2 cellular contexts compared by ENCODE assay signal in the genomic region with DNA sequence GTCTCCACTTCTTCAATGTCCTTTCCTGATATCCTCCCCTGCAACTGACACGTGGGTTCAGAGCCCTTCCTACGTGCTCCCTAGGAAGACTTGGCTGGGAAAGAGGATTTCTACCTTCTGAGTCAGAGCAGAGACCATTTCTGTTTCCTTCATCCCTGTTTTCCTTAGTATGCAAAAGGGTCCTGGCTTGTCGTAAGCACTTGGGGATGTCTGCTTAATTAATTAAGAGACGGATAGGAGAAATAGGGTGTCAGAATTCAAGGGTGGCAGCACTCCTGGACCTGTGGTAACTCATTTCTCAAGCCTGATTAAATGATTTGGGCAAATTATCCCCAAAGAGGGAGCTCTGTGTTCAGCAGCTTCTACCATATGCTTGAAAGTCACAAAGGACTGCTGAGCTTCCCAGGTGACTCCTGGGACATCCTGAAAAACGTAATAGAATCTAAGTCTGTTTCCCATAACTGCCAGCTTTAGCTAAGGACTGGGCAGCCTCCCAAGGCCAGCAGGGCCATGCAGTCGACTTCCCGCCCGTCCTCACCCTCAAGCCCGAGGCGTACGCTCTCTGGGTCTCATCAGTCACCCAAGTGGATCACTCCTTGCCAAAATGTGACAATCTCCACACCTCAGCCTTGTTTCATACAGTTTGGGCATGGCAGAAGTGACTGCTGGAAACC.
TF ChIP-seq lines count a peak whose summit lies in the region.

No MANE protein-coding gene starts in this region.

TF ChIP-seq in A549, 52 proteins besides CTCF, POLR2A, EP300 and RAD21 (continued from another document):
- TF ChIP-seq MAZ (IDR thresholded peaks at IDR 0.05; ENCODE audit: borderline replicate concordance, low read depth, low read length) (no peak), TFCP2L1 (CRISPR knock-in tag; IDR thresholded peaks at IDR 0.05) (no peak), MAFK (IDR thresholded peaks at IDR 0.05; ENCODE audit: partially characterized antibody) (no peak), ZFP36 (IDR thresholded peaks at IDR 0.05; ENCODE audit: borderline replicate concordance, partially characterized antibody) (no peak), POLR2AphosphoS2 (conservative IDR thresholded peaks at IDR 0.05; ENCODE audit: low read length) (no peak), CEBPB (IDR thresholded peaks at IDR 0.05) (no peak)
- TF ChIP-seq, protein P1, sequence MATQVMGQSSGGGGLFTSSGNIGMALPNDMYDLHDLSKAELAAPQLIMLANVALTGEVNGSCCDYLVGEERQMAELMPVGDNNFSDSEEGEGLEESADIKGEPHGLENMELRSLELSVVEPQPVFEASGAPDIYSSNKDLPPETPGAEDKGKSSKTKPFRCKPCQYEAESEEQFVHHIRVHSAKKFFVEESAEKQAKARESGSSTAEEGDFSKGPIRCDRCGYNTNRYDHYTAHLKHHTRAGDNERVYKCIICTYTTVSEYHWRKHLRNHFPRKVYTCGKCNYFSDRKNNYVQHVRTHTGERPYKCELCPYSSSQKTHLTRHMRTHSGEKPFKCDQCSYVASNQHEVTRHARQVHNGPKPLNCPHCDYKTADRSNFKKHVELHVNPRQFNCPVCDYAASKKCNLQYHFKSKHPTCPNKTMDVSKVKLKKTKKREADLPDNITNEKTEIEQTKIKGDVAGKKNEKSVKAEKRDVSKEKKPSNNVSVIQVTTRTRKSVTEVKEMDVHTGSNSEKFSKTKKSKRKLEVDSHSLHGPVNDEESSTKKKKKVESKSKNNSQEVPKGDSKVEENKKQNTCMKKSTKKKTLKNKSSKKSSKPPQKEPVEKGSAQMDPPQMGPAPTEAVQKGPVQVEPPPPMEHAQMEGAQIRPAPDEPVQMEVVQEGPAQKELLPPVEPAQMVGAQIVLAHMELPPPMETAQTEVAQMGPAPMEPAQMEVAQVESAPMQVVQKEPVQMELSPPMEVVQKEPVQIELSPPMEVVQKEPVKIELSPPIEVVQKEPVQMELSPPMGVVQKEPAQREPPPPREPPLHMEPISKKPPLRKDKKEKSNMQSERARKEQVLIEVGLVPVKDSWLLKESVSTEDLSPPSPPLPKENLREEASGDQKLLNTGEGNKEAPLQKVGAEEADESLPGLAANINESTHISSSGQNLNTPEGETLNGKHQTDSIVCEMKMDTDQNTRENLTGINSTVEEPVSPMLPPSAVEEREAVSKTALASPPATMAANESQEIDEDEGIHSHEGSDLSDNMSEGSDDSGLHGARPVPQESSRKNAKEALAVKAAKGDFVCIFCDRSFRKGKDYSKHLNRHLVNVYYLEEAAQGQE (IDR thresholded peaks at IDR 0.05), result no peak
- TF ChIP-seq, protein P2, sequence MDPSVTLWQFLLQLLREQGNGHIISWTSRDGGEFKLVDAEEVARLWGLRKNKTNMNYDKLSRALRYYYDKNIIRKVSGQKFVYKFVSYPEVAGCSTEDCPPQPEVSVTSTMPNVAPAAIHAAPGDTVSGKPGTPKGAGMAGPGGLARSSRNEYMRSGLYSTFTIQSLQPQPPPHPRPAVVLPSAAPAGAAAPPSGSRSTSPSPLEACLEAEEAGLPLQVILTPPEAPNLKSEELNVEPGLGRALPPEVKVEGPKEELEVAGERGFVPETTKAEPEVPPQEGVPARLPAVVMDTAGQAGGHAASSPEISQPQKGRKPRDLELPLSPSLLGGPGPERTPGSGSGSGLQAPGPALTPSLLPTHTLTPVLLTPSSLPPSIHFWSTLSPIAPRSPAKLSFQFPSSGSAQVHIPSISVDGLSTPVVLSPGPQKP (IDR thresholded peaks at IDR 0.05; ENCODE audit: low read depth, low read length), result no peak

TF ChIP-seq in WTC11, 78 proteins besides CTCF, POLR2A, EP300 and RAD21 (continued from another document):
- TF ChIP-seq HMGXB4 (CRISPR knock-in tag; IDR thresholded peaks at IDR 0.05) (no peak), OVOL2 (CRISPR knock-in tag; IDR thresholded peaks at IDR 0.05; ENCODE audit: borderline replicate concordance) (no peak)
